ENCODE assay signal across 1 cellular context in the genomic region with DNA sequence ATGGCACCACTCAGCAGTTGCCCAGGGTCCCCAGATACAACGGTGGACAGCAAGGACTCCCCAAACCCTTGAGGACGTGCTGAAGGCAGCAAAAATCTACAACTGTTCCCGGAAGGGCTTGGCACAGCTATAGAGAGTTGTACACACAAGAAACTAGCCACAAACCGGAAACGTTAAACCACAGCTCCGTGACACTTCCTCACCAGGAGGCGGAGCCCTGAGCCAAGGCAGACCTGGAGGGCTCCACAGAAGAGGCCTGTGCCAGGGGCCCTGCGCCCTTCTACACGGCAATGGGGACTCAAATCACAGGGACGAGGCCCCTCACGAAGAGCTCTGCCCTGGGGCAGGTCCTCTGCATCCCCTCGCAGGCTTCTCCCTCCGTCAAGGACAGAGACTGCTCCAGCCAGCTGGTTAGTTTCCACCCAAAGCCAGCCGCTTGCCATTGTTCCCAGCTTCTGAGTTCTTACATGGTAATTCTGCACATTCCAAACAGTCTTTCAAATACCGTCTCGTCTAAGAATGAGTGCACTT.
TF ChIP-seq lines count a peak whose summit lies in the region.

No MANE protein-coding gene starts in this region.

TF ChIP-seq in endothelial cell of umbilical vein, 7 proteins besides CTCF, POLR2A, EP300 and RAD21 (continued from another document):
- TF ChIP-seq GATA2 (IDR thresholded peaks at IDR 0.05; ENCODE audit: insufficient read depth, insufficient read length, low read depth, low read length) (no peak), FOS (IDR thresholded peaks at IDR 0.05; ENCODE audit: borderline replicate concordance, insufficient read depth, low read length) (no peak)
TF ChIP-seq in endothelial cell of umbilical vein: peak in this region for 1.
